12 cellular contexts compared by ENCODE assay signal in the genomic region with DNA sequence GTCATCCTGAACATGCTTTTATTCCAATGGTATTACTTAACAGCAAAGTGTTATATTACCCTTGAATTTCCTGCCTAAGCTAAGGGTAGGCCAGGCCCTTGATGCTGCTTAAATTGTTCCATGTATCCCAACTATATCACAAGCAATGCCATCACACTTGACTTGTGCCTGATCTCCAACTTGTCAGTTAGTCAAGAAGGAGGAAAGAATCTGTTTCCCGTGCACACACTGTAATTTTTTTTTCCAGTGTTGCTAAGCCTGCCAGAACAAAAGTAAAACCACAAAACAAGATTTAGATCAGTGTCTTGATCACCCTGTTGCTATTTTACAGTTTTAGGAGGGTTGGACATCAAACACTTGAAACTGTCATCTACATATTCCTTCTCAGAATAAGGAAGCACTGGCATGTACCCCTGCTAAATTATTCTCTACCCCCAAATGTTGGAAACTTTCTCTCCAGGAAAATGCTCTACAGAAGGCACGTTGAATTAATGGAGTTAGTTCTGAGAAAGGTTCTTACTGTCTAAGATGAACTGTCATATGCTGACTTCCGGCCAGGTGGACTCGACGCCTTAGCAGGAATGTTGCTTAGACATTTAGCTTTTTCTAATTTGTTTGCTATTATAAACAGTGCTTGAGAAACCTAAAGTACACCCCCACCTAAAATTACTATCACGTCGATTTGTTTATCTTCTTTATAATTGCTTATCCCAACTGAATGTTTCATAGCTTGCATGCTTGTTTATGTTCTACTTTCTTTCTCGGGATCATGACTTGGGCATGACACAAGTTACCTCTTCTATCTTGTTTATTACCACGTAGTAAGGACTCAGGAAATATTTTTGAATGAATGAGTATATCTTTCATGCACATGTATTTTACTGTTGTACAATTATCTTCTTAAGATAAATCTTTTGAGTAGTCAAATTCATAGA.
DNase-seq lines count a peak whose midpoint lies in the region; ATAC-seq and TF ChIP-seq lines count a peak whose summit lies in the region.
"Had no signal": no experiment of that assay in that cellular context is flagged by ENCODE, and none has a peak within 500 bp of the region (broad histone marks: within the 10 kb centered on the region; RNA-seq: fewer than 3 reads in every experiment).

No MANE protein-coding gene starts in this region.

- H3K4me2 ChIP-seq in BLaER1 treated with 17β-estradiol and CSF1 and Interleukin-3, amounts not matched to agents 10 nM and 100 nM = peak overlapping the region in 8 of 11 experiments; percentile 6 to 57 (median 36); a peak in 13 of 22 replicates

- peaks cover 53% of the 10 kb centered on the region for H3K4me1 Mint-ChIP-seq in activated T-helper 1 cell treated with anti-CD3 and anti-CD28 coated beads, Interleukin-12 subunit alpha, Interleukin-12 subunit beta, Interleukin-2, Interleukin-4 antibody, amounts not matched to agents 30 ng/mL and 10 ng/mL and 1 ng/mL, durations not matched to agents 14 hours and 24 hours and 36 hours (ENCODE audit: low read depth)
- peaks cover 8% of the 10 kb centered on the region for H3K4me1 Mint-ChIP-seq in memory B cell

- peak overlapping the region; percentile 32 for H3K4me3 Mint-ChIP-seq in activated T-helper 1 cell treated with anti-CD3 and anti-CD28 coated beads, Interleukin-12 subunit alpha, Interleukin-12 subunit beta, Interleukin-2, Interleukin-4 antibody, amounts not matched to agents 30 ng/mL and 10 ng/mL and 1 ng/mL, durations not matched to agents 14 hours and 24 hours and 36 hours
- H3K4me3 Mint-ChIP-seq in memory B cell = no peak overlapping the region

- H4K20me1 ChIP-seq in BLaER1 treated with 17β-estradiol and CSF1 and Interleukin-3, amounts not matched to agents 10 nM and 100 nM = no peaks in the 10 kb centered on the region

- no peaks in the 10 kb centered on the region for H3K27me3 Mint-ChIP-seq in activated T-helper 1 cell treated with anti-CD3 and anti-CD28 coated beads, Interleukin-12 subunit alpha, Interleukin-12 subunit beta, Interleukin-2, Interleukin-4 antibody, amounts not matched to agents 30 ng/mL and 10 ng/mL and 1 ng/mL, durations not matched to agents 14 hours and 24 hours and 36 hours (ENCODE audit: insufficient read depth)
- no peaks in the 10 kb centered on the region for H3K27me3 Mint-ChIP-seq in memory B cell

- TF ChIP-seq CTCF in brain microvascular endothelial cell (IDR thresholded peaks at IDR 0.05; ENCODE audit: low read depth, low read length, missing control alignments) = no peak

- peaks cover 12 to 41% (median 29%) of the 10 kb centered on the region in 10 experiments for H3K4me1 ChIP-seq in BLaER1 treated with 17β-estradiol and CSF1 and Interleukin-3, amounts not matched to agents 10 nM and 100 nM

- H3K9me3 Mint-ChIP-seq in activated T-helper 1 cell treated with anti-CD3 and anti-CD28 coated beads, Interleukin-12 subunit alpha, Interleukin-12 subunit beta, Interleukin-2, Interleukin-4 antibody, amounts not matched to agents 30 ng/mL and 10 ng/mL and 1 ng/mL, durations not matched to agents 14 hours and 24 hours and 36 hours = no peaks in the 10 kb centered on the region
- no peaks in the 10 kb centered on the region for H3K9me3 Mint-ChIP-seq in memory B cell

- H3K36me3 Mint-ChIP-seq in activated T-helper 1 cell treated with anti-CD3 and anti-CD28 coated beads, Interleukin-12 subunit alpha, Interleukin-12 subunit beta, Interleukin-2, Interleukin-4 antibody, amounts not matched to agents 30 ng/mL and 10 ng/mL and 1 ng/mL, durations not matched to agents 14 hours and 24 hours and 36 hours (ENCODE audit: low read depth) = peaks cover 5% of the 10 kb centered on the region
- H3K36me3 Mint-ChIP-seq in memory B cell = no peaks in the 10 kb centered on the region

- intact Hi-C loops in activated T-helper 1 cell treated with anti-CD3 and anti-CD28 coated beads, Interleukin-12 subunit alpha, Interleukin-12 subunit beta, Interleukin-2, Interleukin-4 antibody, amounts not matched to agents 30 ng/mL and 10 ng/mL and 1 ng/mL, durations not matched to agents 14 hours and 24 hours and 36 hours (cut with micrococcal nuclease) = loop anchor here (1.0 to 5.0 kb wide), 2 partner anchors 10 to 355 kb away; no protein-coding TSS in a partner anchor

- no peak overlapping the region for H3K27ac ChIP-seq in BLaER1 treated with 17β-estradiol and CSF1 and Interleukin-3, amounts not matched to agents 10 nM and 100 nM
- no peak overlapping the region for H3K27ac ChIP-seq in brain microvascular endothelial cell

- H3K27me3 ChIP-seq in BLaER1 treated with 17β-estradiol and CSF1 and Interleukin-3, amounts not matched to agents 10 nM and 100 nM = no peaks in the 10 kb centered on the region
- H3K27me3 ChIP-seq in brain microvascular endothelial cell (replicated peaks) = no peaks in the 10 kb centered on the region
- H3K27me3 ChIP-seq: esophagus squamous epithelium had no signal

- H3K4me3 ChIP-seq in BLaER1 treated with 17β-estradiol and CSF1 and Interleukin-3, amounts not matched to agents 10 nM and 100 nM = no peak overlapping the region
- no peak overlapping the region for H3K4me3 ChIP-seq in brain microvascular endothelial cell (ENCODE audit: low read depth, low read length)
- H3K4me3 ChIP-seq: esophagus squamous epithelium, skin epidermis had no signal

- in situ Hi-C loops in brain microvascular endothelial cell (cut with HindIII; ENCODE audit: low pct_ligation_motif_present, low sequenced_read_pairs) = no loop called here

- ATAC-seq in memory B cell (ENCODE audit: low read depth) = no peak

- no peaks in the 10 kb centered on the region for H3K9me3 ChIP-seq in BLaER1 treated with 17β-estradiol and CSF1 and Interleukin-3, amounts not matched to agents 10 nM and 100 nM (replicated peaks in 1 of 11)
- H3K9me3 ChIP-seq: esophagus squamous epithelium had no signal

- H3K9ac ChIP-seq in BLaER1 treated with 17β-estradiol and CSF1 and Interleukin-3, amounts not matched to agents 10 nM and 100 nM = no peak overlapping the region

- peak overlapping the region; percentile 76 for H3K27ac Mint-ChIP-seq in activated T-helper 1 cell treated with anti-CD3 and anti-CD28 coated beads, Interleukin-12 subunit alpha, Interleukin-12 subunit beta, Interleukin-2, Interleukin-4 antibody, amounts not matched to agents 30 ng/mL and 10 ng/mL and 1 ng/mL, durations not matched to agents 14 hours and 24 hours and 36 hours
- H3K27ac Mint-ChIP-seq in memory B cell = peak overlapping the region; percentile 43

- no peaks in the 10 kb centered on the region for H3K36me3 ChIP-seq in BLaER1 treated with 17β-estradiol and CSF1 and Interleukin-3, amounts not matched to agents 10 nM and 100 nM
- H3K36me3 ChIP-seq in brain microvascular endothelial cell (replicated peaks) = no peaks in the 10 kb centered on the region
- H3K36me3 ChIP-seq: esophagus squamous epithelium had no signal

- DNase-seq in H4 (ENCODE audit: low spot score) (peak; percentile 27), memory B cell (ENCODE audit: low spot score in 2 of 2) (no peak), RKO (ENCODE audit: low spot score) (no peak), brain microvascular endothelial cell (no peak), dedifferentiated amniotic fluid mesenchymal stem cell (ENCODE audit: extremely low spot score) (no peak), NOMO-1 treated with dmso at 0.1 percent for 144 hours (lab: John Stamatoyannopoulos, UW; ENCODE audit: unreplicated experiment) (no peak)
- DNase-seq in activated T-helper 1 cell treated with anti-CD3 and anti-CD28 coated beads, Interleukin-12 subunit alpha, Interleukin-12 subunit beta, Interleukin-2, Interleukin-4 antibody, amounts not matched to agents 30 ng/mL and 10 ng/mL and 1 ng/mL, durations not matched to agents 14 hours and 24 hours and 36 hours (ENCODE audit: low spot score) = peak; percentile 17
- DNase-seq: amygdala, esophagus squamous epithelium, NCI-H1694 had no signal

Comparison
In these comparisons a context has a peak if more than half of its experiments do, and no peak if none do; other contexts are left out.
1. DNase-seq: peak in H4 (single experiment) and activated T-helper 1 cell treated with anti-CD3 and anti-CD28 coated beads, Interleukin-12 subunit alpha, Interleukin-12 subunit beta, Interleukin-2, Interleukin-4 antibody, amounts not matched to agents 30 ng/mL and 10 ng/mL and 1 ng/mL, durations not matched to agents 14 hours and 24 hours and 36 hours (single experiment); none in memory B cell (0 of 2), RKO (single experiment), brain microvascular endothelial cell (single experiment), dedifferentiated amniotic fluid mesenchymal stem cell (single experiment) and NOMO-1 treated with dmso at 0.1 percent for 144 hours (single experiment).